Comparison of ENCODE assay signal across 18 cellular contexts in the genomic region with DNA sequence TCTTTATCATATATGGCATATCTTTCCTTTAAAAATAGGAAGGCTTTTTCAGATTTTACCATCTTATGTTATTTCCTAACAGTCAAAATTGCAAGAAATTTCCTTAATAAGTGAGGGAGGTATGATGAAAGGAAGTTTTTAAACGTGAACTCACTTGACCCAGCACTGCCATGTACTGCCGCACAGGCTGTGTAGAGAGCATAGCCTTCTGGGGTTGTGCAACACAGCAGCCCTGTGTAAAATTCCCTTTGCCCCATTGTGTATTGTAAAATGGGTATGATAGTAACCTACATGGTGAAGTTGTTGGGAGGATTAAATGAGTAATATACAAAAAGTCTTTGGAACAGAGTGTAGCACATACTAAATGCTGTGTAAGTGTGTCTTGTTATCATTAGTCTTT.
"Had no signal": no experiment of that assay in that cellular context is flagged by ENCODE, and none has a peak within 500 bp of the region (broad histone marks: within the 10 kb centered on the region; RNA-seq: fewer than 3 reads in every experiment).

No MANE protein-coding gene starts in this region.

- H3K4me3 Mint-ChIP-seq: activated naive CD4-positive, alpha-beta T cell treated with anti-CD3 and anti-CD28 coated beads, Interleukin-2, amount 50 U/mL, for 24 hours; neural progenitor cell; stimulated activated naive CD8-positive, alpha-beta T cell treated with anti-CD3 and anti-CD28 coated beads, Interleukin-15, Interleukin-2, amounts not matched to agents 100 ng/mL and 50 ng/mL, for 24 hours had no signal

- H2AFZ ChIP-seq: neural progenitor cell had no signal

- ATAC-seq: body of pancreas, gastroesophageal sphincter, left ventricle myocardium superior had no signal

- H3K4me2 ChIP-seq: neural progenitor cell had no signal

- H3K36me3 Mint-ChIP-seq: activated naive CD4-positive, alpha-beta T cell treated with anti-CD3 and anti-CD28 coated beads, Interleukin-2, amount 50 U/mL, for 24 hours; neural progenitor cell had no signal

- H3K4me3 ChIP-seq: body of pancreas, gastroesophageal sphincter, neural progenitor cell, pancreas had no signal

- H3K9me3 ChIP-seq: body of pancreas, gastroesophageal sphincter, pancreas had no signal

- H3K4me1 Mint-ChIP-seq: activated naive CD4-positive, alpha-beta T cell treated with anti-CD3 and anti-CD28 coated beads, Interleukin-2, amount 50 U/mL, for 24 hours had no signal

- H3K27me3 ChIP-seq: body of pancreas, gastroesophageal sphincter, neural progenitor cell, pancreas had no signal

- H3K9me3 Mint-ChIP-seq: activated naive CD4-positive, alpha-beta T cell treated with anti-CD3 and anti-CD28 coated beads, Interleukin-2, amount 50 U/mL, for 24 hours; neural progenitor cell had no signal

- H3K27ac ChIP-seq: body of pancreas, gastroesophageal sphincter, neural progenitor cell, pancreas had no signal

- H3K9ac ChIP-seq: neural progenitor cell had no signal

- H3K27ac Mint-ChIP-seq: activated naive CD4-positive, alpha-beta T cell treated with anti-CD3 and anti-CD28 coated beads, Interleukin-2, amount 50 U/mL, for 24 hours; neural progenitor cell; stimulated activated naive CD8-positive, alpha-beta T cell treated with anti-CD3 and anti-CD28 coated beads, Interleukin-15, Interleukin-2, amounts not matched to agents 100 ng/mL and 50 ng/mL, for 24 hours had no signal

- DNase-seq: activated CD4-positive, CD25-positive, alpha-beta regulatory T cell; activated effector memory CD4-positive, alpha-beta T cell treated with Interleukin-2 at 50 U/mL for 16 hours; activated T-cell treated with anti-CD3 and anti-CD28 coated beads, Interleukin-2, amount 50 U/mL, for 1 hour; amniotic stem cell; body of pancreas; central memory CD4-positive, alpha-beta T cell; cortex of kidney; kidney; left ventricle myocardium superior; mesenchymal stem cell; pancreas; retina; stimulated activated CD4-positive, alpha-beta T cell treated with anti-CD3 and anti-CD28 coated beads, Interleukin-15, amount 100 ng/mL, for 24 hours; stimulated activated CD4-positive, alpha-beta T cell treated with anti-CD3 and anti-CD28 coated beads, Interleukin-4, amount 100 ng/mL, for 24 hours had no signal

- H3K36me3 ChIP-seq: gastroesophageal sphincter, neural progenitor cell had no signal
